ENCODE assay signal across 19 cellular contexts in the genomic region with DNA sequence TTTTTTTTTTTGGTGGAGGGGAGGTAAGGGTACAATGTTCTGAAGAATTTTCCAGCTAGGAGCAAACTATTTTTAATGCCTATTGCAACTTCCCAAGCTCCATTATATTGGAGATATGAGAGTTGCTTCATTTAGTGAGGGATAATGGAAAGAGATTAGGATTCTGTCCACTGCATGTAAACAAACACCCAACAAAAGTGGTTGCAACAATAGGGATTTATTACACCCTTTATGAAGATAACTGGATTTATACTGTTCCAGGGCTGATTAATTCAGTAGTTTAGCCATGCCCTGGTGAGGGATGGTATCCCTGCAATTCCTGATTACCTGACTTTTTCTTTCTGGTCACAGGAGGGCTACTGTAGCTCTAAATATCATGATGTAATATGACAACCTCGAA. TPM values are rescaled to one million over a fixed set of nuclear protein-coding genes. Genes with fewer than 3 reads are reported as not detected.
DNase-seq lines count a peak whose midpoint lies in the region; ATAC-seq and TF ChIP-seq lines count a peak whose summit lies in the region.
"Had no signal": no experiment of that assay in that cellular context is flagged by ENCODE, and none has a peak within 500 bp of the region (broad histone marks: within the 10 kb centered on the region; RNA-seq: fewer than 3 reads in every experiment).

No MANE protein-coding gene starts in this region.

- TF ChIP-seq CTCF in Panc1 (IDR thresholded peaks at IDR 0.05) (no peak), psoas muscle (IDR thresholded peaks at IDR 0.05) (no peak), testis (IDR thresholded peaks at IDR 0.05) (no peak)

- no peaks in the 10 kb centered on the region for H3K27me3 ChIP-seq in BLaER1
- no peaks in the 10 kb centered on the region; the same call in 1 of the 2 replicates for H3K27me3 ChIP-seq in HAP-1 (ENCODE audit: low read depth)
- no peaks in the 10 kb centered on the region for H3K27me3 ChIP-seq in Panc1 (ENCODE audit: control insufficient read depth, insufficient read depth, low read length)
- no peaks in the 10 kb centered on the region for H3K27me3 ChIP-seq in psoas muscle (ENCODE audit: insufficient read depth in 3 of 3, low read length in 2 of 3)
- H3K27me3 ChIP-seq in testis: no peaks in the 10 kb centered on the region

- peak; percentile 10 to 83 for DNase-seq in HAP-1 (ENCODE audit: low spot score in 2 of 2)
- DNase-seq in Panc1 (ENCODE audit: low read depth, low spot score): no peak
- DNase-seq in psoas muscle: no peak
- DNase-seq in NCI-H446 treated with DMSO at 0.1 percent for 48 hours (lab: John Stamatoyannopoulos, UW): no peak
- DNase-seq in T-helper 1 cell: no peak
- no peak for DNase-seq in testis
- DNase-seq: 8988T; ACHN; CD4-positive, alpha-beta T cell; CD8-positive, alpha-beta memory T cell; DMS 273 treated with DMSO at 0.1 percent for 48 hours; DMS79; EL; GDM1; GOT3 had no signal

- H3K4me1 ChIP-seq in BLaER1 (peaks cover 74% of the 10 kb centered on the region), HAP-1 (peaks cover 10% of the 10 kb centered on the region), Panc1 (ENCODE audit: control insufficient read depth, insufficient read depth, low read length) (no peaks in the 10 kb centered on the region), psoas muscle (peaks cover 31% of the 10 kb centered on the region), testis (no peaks in the 10 kb centered on the region)

- 18 to 29% (median 19%) methylated on average over 1 of the region's 1 CpG for WGBS in psoas muscle, 3 donors
- WGBS in testis, 2 donors: 89 to 96% methylated on average over 1 of the region's 1 CpG

- H3K27ac ChIP-seq in BLaER1: 0 out of 2 replicates have a peak overlapping the region, but pooled peaks have one; percentile 4
- 0 out of 2 replicates have a peak overlapping the region, but pooled peaks have one; percentile 13 for H3K27ac ChIP-seq in Panc1 (ENCODE audit: low read length)
- H3K27ac ChIP-seq in psoas muscle: peak overlapping the region; percentile 46
- H3K27ac ChIP-seq in testis: no peak overlapping the region
- H3K27ac ChIP-seq: A549 had no signal

- TF ChIP-seq POLR2A in testis (IDR thresholded peaks at IDR 0.05): no peak

- H3K9ac ChIP-seq in BLaER1: no peak overlapping the region

- peak overlapping the region; percentile 86 for H3K4me2 ChIP-seq in BLaER1
- H3K4me2 ChIP-seq: A549 had no signal

- no TSS peak for BruUV-seq in Panc1 (replicated peaks; lab: Mats Ljungman, UMichigan)

- POLR2A ChIA-PET in Panc1 (lab: Charles Lee): no interaction called here

- CTCF ChIA-PET in Panc1 (lab: Charles Lee): interaction anchor here (0.6 kb wide), 1 partner anchor 44 kb away, joined by 5 read pairs; no protein-coding TSS in a partner anchor

- ATAC-seq in Panc1 (no peak), psoas muscle (no peak)
- ATAC-seq: A549, GM12878, HCT116 had no signal

- H3K36me3 ChIP-seq in BLaER1 (0 out of 2 replicates have a peak, but pooled peaks cover 6% of the 10 kb centered on the region), HAP-1 (replicated peaks) (no peaks in the 10 kb centered on the region), Panc1 (ENCODE audit: control insufficient read depth, insufficient read depth, low read length) (no peaks in the 10 kb centered on the region), psoas muscle (ENCODE audit: insufficient read depth in 1 of 2, low read depth in 1 of 2) (no peaks in the 10 kb centered on the region), testis (ENCODE audit: low read depth, missing control alignments) (no peaks in the 10 kb centered on the region)

- no peak overlapping the region for H3K4me3 ChIP-seq in BLaER1
- H3K4me3 ChIP-seq in HAP-1: no peak overlapping the region
- H3K4me3 ChIP-seq in Panc1 (ENCODE audit: low read depth in 2 of 2, low read length in 2 of 2): no peak overlapping the region
- no peak overlapping the region for H3K4me3 ChIP-seq in psoas muscle
- no peak overlapping the region for H3K4me3 ChIP-seq in testis
- H3K4me3 ChIP-seq: A549, GM12878 had no signal

- in situ Hi-C loops in HAP-1 (cut with MboI; ENCODE audit: low sequenced_read_pairs) (no loop called here), Panc1 (cut with HindIII; ENCODE audit: low pct_unique_long_range_greater_than_20kb, low sequenced_read_pairs) (no loop called here)

- no peaks in the 10 kb centered on the region for H4K20me1 ChIP-seq in BLaER1

- intact Hi-C loops in Panc1 (cut with micrococcal nuclease; ENCODE audit: unreplicated experiment): no loop called here
- intact Hi-C loops in psoas muscle (cut with DNase I): no loop called here
- intact Hi-C loops in testis (cut with DNase I; ENCODE audit: low total_unique reads): no loop called here

- no peaks in the 10 kb centered on the region; the same call in none of the 2 replicates for H3K9me3 ChIP-seq in BLaER1
- no peaks in the 10 kb centered on the region for H3K9me3 ChIP-seq in HAP-1
- no peaks in the 10 kb centered on the region for H3K9me3 ChIP-seq in Panc1 (ENCODE audit: control insufficient read depth, insufficient read depth, low read depth, low read length)
- no peaks in the 10 kb centered on the region for H3K9me3 ChIP-seq in psoas muscle
- H3K9me3 ChIP-seq in testis: no peaks in the 10 kb centered on the region
- H3K9me3 ChIP-seq: A549 had no signal

RNA-seq across cellular contexts. Expression of gene MAP2K6, which starts 40.5 kb away (rescaled TPM):
- total RNA-seq in Panc1 (2021; ENCODE audit: unreplicated experiment) (11.8 TPM), psoas muscle (100 to 1,000 TPM in 1 of 4 donors, 10 to 100 TPM in 3; 32.1 to 102 (median 46.3) TPM), testis (1 to 10 TPM; 2.6 to 2.8 TPM)
- 19.5 TPM for polyA plus RNA-seq in Panc1 (2012; ENCODE audit: insufficient read length)
- polyA plus RNA-seq in psoas muscle (100 to 1,000 TPM in 1 of 3 donors, 10 to 100 TPM in 1, 1 to 10 TPM in 1; 6.4 to 127 (median 64.0) TPM), testis (ENCODE audit: insufficient read depth, low read depth, low replicate concordance) (2.7 TPM)

Comparison
In these comparisons a context has a peak if more than half of its experiments do, and no peak if none do; other contexts are left out.
1. H3K27ac ChIP-seq: peak in BLaER1 (single experiment), Panc1 (single experiment) and psoas muscle (single experiment); none in testis (0 of 2).
2. DNase-seq: peak in HAP-1 (2 of 2); none in Panc1 (single experiment), psoas muscle (0 of 2), NCI-H446 treated with DMSO at 0.1 percent for 48 hours (single experiment), T-helper 1 cell (0 of 5) and testis (single experiment).